In the genomic region with DNA sequence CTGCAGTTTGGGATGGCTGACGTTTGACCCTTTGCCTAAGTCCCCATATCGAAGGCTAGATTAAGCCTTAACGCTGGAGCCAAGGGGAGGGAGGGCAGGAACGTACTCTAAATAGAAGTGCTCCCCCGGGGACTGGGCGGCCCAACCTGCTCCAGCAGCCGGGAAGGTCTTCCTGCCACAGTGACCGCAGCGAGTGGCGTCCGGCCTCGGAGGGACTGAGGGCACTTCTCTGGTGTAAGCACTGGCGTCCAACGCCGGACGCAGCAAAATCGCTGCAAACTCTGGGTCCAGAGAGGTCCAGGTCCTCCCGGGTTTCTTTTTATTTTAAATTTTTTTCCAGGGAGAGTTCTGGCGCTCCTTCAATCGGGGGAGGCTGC, we compare ENCODE assay signal across 8 cellular contexts. TPM values are rescaled to one million over a fixed set of nuclear protein-coding genes. Genes with fewer than 3 reads are reported as not detected.
DNase-seq lines count a peak whose midpoint lies in the region; ATAC-seq and TF ChIP-seq lines count a peak whose summit lies in the region.

No MANE protein-coding gene starts in this region.

- peaks cover 14% of the 10 kb centered on the region for H3K4me1 Mint-ChIP-seq in activated naive CD4-positive, alpha-beta T cell treated with anti-CD3 and anti-CD28 coated beads for 36 hours (ENCODE audit: low read depth)

- TF ChIP-seq EP300 in suprapubic skin (IDR thresholded peaks at IDR 0.05) = no peak

- peak overlapping the region; percentile 73 for H3K4me3 ChIP-seq in LNCaP clone FGC (ENCODE audit: low read depth, low read length)
- peak overlapping the region; percentile 90 to 94 for H3K4me3 ChIP-seq in body of pancreas
- peak overlapping the region; percentile 91 for H3K4me3 ChIP-seq in suprapubic skin

- peaks cover 4% of the 10 kb centered on the region for H3K9me3 Mint-ChIP-seq in activated naive CD4-positive, alpha-beta T cell treated with anti-CD3 and anti-CD28 coated beads for 36 hours

- no peaks in the 10 kb centered on the region for H3K27me3 Mint-ChIP-seq in activated naive CD4-positive, alpha-beta T cell treated with anti-CD3 and anti-CD28 coated beads for 36 hours (ENCODE audit: low read depth)

- H3K4me3 Mint-ChIP-seq in activated naive CD4-positive, alpha-beta T cell treated with anti-CD3 and anti-CD28 coated beads for 36 hours = peak overlapping the region; percentile 87

- TF ChIP-seq CTCF in LNCaP clone FGC (IDR thresholded peaks at IDR 0.05; ENCODE audit: control insufficient read depth, extremely low read depth, insufficient read depth) (no peak), body of pancreas (IDR thresholded peaks at IDR 0.05) (no peak), suprapubic skin (IDR thresholded peaks at IDR 0.05) (no peak)

- intact Hi-C loops in activated naive CD4-positive, alpha-beta T cell treated with anti-CD3 and anti-CD28 coated beads for 36 hours (cut with micrococcal nuclease) = loop anchor here (1.0 to 10.0 kb wide), 8 partner anchors 28 to 1276 kb away; partner anchors contain the start of genes DENND4C, FOCAD, RPS6 and RRAGA
- intact Hi-C loops in body of pancreas (cut with DNase I) = no loop called here

- H3K27ac ChIP-seq in body of pancreas (peak overlapping the region; percentile 53 to 93 (median 91)), layer of hippocampus (ENCODE audit: low read depth, low read length) (peak overlapping the region; percentile 91), suprapubic skin (peak overlapping the region; percentile 90)

- TF ChIP-seq POLR2A in body of pancreas (IDR thresholded peaks at IDR 0.05) (no peak), suprapubic skin (IDR thresholded peaks at IDR 0.05) (no peak)

- CTCF ChIA-PET in activated naive CD4-positive, alpha-beta T cell treated with anti-CD3 and anti-CD28 coated beads for 36 hours (lab: Charles Lee) = no interaction called here

- DNase-seq in activated naive CD4-positive, alpha-beta T cell treated with anti-CD3 and anti-CD28 coated beads for 36 hours = no peak
- DNase-seq in activated naive CD4-positive, alpha-beta T cell treated with Interleukin-2 at 50 U/mL for 16 hours = no peak
- no peak for DNase-seq in LNCaP clone FGC (ENCODE audit: low read depth)
- no peak for DNase-seq in body of pancreas
- DNase-seq in suprapubic skin (ENCODE audit: low spot score in 2 of 2) = peak; percentile 83 to 84
- no peak for DNase-seq in A172 (ENCODE audit: low spot score)

- H3K36me3 ChIP-seq in body of pancreas (replicated peaks in 1 of 2; ENCODE audit: insufficient read depth in 1 of 2, low read depth in 2 of 2) (no peaks in the 10 kb centered on the region), suprapubic skin (no peaks in the 10 kb centered on the region)

- ATAC-seq in body of pancreas = peak; percentile 20
- no peak for ATAC-seq in activated CD4-positive, CD25-positive, alpha-beta regulatory T cell treated with anti-CD3 and anti-CD28 coated beads, Interleukin-2, amount 50 U/mL, for 24 hours

- no peak overlapping the region for H3K27ac Mint-ChIP-seq in activated naive CD4-positive, alpha-beta T cell treated with anti-CD3 and anti-CD28 coated beads for 36 hours

- H3K27me3 ChIP-seq in body of pancreas = no peaks in the 10 kb centered on the region
- H3K27me3 ChIP-seq in layer of hippocampus (ENCODE audit: control insufficient read depth, insufficient read depth, low read length) = no peaks in the 10 kb centered on the region
- no peaks in the 10 kb centered on the region for H3K27me3 ChIP-seq in suprapubic skin

- H3K4me1 ChIP-seq in body of pancreas = peaks cover 59% of the 10 kb centered on the region
- peaks cover 31% of the 10 kb centered on the region for H3K4me1 ChIP-seq in suprapubic skin

- H3K9me3 ChIP-seq in body of pancreas = no peaks in the 10 kb centered on the region
- no peaks in the 10 kb centered on the region for H3K9me3 ChIP-seq in suprapubic skin

- peaks cover 2% of the 10 kb centered on the region for H3K36me3 Mint-ChIP-seq in activated naive CD4-positive, alpha-beta T cell treated with anti-CD3 and anti-CD28 coated beads for 36 hours (ENCODE audit: low read depth)

- WGBS in body of pancreas, 2 donors = 3 to 4% methylated on average over 12 to 20 of the region's 20 CpGs
- WGBS in suprapubic skin = 11% methylated on average over 20 of the region's 20 CpGs

RNA-seq across cellular contexts. Expression of gene ACER2, which starts 0.5 kb away (rescaled TPM):
- total RNA-seq in activated naive CD4-positive, alpha-beta T cell treated with anti-CD3 and anti-CD28 coated beads for 36 hours = 1 to 10 TPM; 2.0 to 2.2 TPM
- 1 to 10 TPM; 5.3 to 8.0 TPM for total RNA-seq in body of pancreas
- 10 to 100 TPM; 12.1 to 18.8 (median 14.8) TPM for total RNA-seq in suprapubic skin
- total RNA-seq in A172 (2014; rRNA removed; shearing (Covaris generic)) = 1.7 and 2.4 TPM in 2 replicates

RNA-seq across cellular contexts. Expression of gene RPS6, which starts 28.3 kb away (rescaled TPM):
- total RNA-seq in activated naive CD4-positive, alpha-beta T cell treated with anti-CD3 and anti-CD28 coated beads for 36 hours = 1,000 to 10,000 TPM; 4,224 to 4,246 TPM
- 1,000 to 10,000 TPM; 1,348 to 1,410 TPM for total RNA-seq in body of pancreas
- 1,000 to 10,000 TPM; 1,950 to 2,506 (median 2,250) TPM for total RNA-seq in suprapubic skin
- total RNA-seq in A172 (2014; rRNA removed; shearing (Covaris generic)) = 1,074 and 1,922 TPM in 2 replicates

Comparison
In these comparisons a context has a peak if more than half of its experiments do, and no peak if none do; other contexts are left out.
1. DNase-seq: peak in suprapubic skin (2 of 2); none in activated naive CD4-positive, alpha-beta T cell treated with anti-CD3 and anti-CD28 coated beads for 36 hours (single experiment), activated naive CD4-positive, alpha-beta T cell treated with Interleukin-2 at 50 U/mL for 16 hours (single experiment), LNCaP clone FGC (single experiment), body of pancreas (0 of 4) and A172 (single experiment).
2. Peak in every context shown above with its lines, with median percentiles within 50 percentile points of each other: H3K4me3 ChIP-seq and H3K27ac ChIP-seq.